In the genomic region with DNA sequence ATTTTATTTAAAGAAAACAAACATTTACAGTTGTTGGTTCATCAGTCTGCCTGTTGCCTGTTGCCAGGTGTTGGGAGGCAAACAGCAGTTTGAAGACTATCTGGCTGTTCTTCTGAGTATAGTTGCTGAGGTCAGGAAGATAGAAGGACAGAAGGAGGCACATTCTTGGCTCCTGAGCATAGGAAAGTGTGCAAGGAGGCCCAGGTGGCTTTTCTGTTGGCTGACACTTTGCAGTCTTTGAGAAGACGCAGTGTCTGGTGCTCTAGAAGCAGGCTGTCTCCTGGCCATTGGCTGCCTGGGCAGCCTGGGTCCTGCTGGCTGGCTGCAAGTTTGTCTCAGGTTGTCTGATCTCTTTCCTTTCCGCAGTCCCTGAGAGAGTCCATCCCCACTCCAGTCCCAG, we compare ENCODE assay signal across 34 cellular contexts.
"Had no signal": no experiment of that assay in that cellular context is flagged by ENCODE, and none has a peak within 500 bp of the region (broad histone marks: within the 10 kb centered on the region; RNA-seq: fewer than 3 reads in every experiment).

No MANE protein-coding gene starts in this region.

- H3K27me3 ChIP-seq: ascending aorta, breast epithelium, cardiac muscle cell, esophagus muscularis mucosa, foreskin keratinocyte, gastrocnemius medialis had no signal

- DNase-seq: activated B cell treated with CpG ODN at 0.5 μM for 24 hours; activated CD4-positive, alpha-beta memory T cell treated with anti-CD3 and anti-CD28 coated beads for 36 hours; activated CD4-positive, alpha-beta T cell treated with anti-CD3 and anti-CD28 coated beads for 48 hours; activated CD8-positive, alpha-beta memory T cell treated with anti-CD3 and anti-CD28 coated beads, Interleukin-2, amount 10 ng/mL, durations not matched to agents 7 days and 5 days; activated CD8-positive, alpha-beta memory T cell treated with anti-CD3 and anti-CD28 coated beads, Interleukin-2, amount 50 U/mL, for 4 hours; activated CD8-positive, alpha-beta T cell treated with anti-CD3 and anti-CD28 coated beads, Interleukin-2, amount 10 ng/mL, durations not matched to agents 7 days and 5 days; activated effector memory CD4-positive, alpha-beta T cell treated with anti-CD3 and anti-CD28 coated beads, Interleukin-2, amount 50 U/mL, for 16 hours; activated naive CD4-positive, alpha-beta T cell; activated naive CD4-positive, alpha-beta T cell treated with anti-CD3 and anti-CD28 coated beads, Interleukin-2, amount 10 ng/mL, durations not matched to agents 7 days and 5 days; activated naive CD8-positive, alpha-beta T cell treated with anti-CD3 and anti-CD28 coated beads, Interleukin-2, amount 10 ng/mL, durations not matched to agents 7 days and 5 days; activated T-cell treated with anti-CD3 and anti-CD28 coated beads, Interleukin-2, amount 50 U/mL, for 1 hour; activated T-cell treated with anti-CD3 and anti-CD28 coated beads, Interleukin-2, amount 50 U/mL, for 48 hours; cortex of kidney; dermis blood vessel endothelial cell; effector CD4-positive, alpha-beta T cell; effector memory CD8-positive, alpha-beta T cell; erythroblast; foreskin keratinocyte; gastrocnemius medialis; glutamatergic neuron; T-helper 1 cell; T-helper 17 cell; T1000; WERI-Rb-1 had no signal

- H3K27ac Mint-ChIP-seq: activated B cell treated with CpG ODN at 0.5 μM for 24 hours; activated CD4-positive, alpha-beta memory T cell treated with anti-CD3 and anti-CD28 coated beads for 36 hours; activated CD8-positive, alpha-beta memory T cell treated with anti-CD3 and anti-CD28 coated beads, Interleukin-2, amount 10 ng/mL, durations not matched to agents 7 days and 5 days; activated CD8-positive, alpha-beta T cell treated with anti-CD3 and anti-CD28 coated beads, Interleukin-2, amount 10 ng/mL, durations not matched to agents 7 days and 5 days; activated naive CD4-positive, alpha-beta T cell treated with anti-CD3 and anti-CD28 coated beads, Interleukin-2, amount 10 ng/mL, durations not matched to agents 7 days and 5 days; activated naive CD4-positive, alpha-beta T cell treated with anti-CD3 and anti-CD28 coated beads, Interleukin-2, amount 50 U/mL, for 72 hours; activated naive CD8-positive, alpha-beta T cell treated with anti-CD3 and anti-CD28 coated beads, Interleukin-2, amount 10 ng/mL, durations not matched to agents 7 days and 5 days; activated T-helper 1 cell treated with anti-CD3 and anti-CD28 coated beads, Interleukin-12 subunit alpha, Interleukin-12 subunit beta, Interleukin-2, Interleukin-4 antibody, amounts not matched to agents 30 ng/mL and 10 ng/mL and 1 ng/mL, durations not matched to agents 14 hours and 24 hours and 36 hours; activated T-helper 2 cell treated with anti-CD3 and anti-CD28 coated beads, Interferon-gamma antibody, Interleukin-2, Interleukin-4, amounts not matched to agents 10 μg/mL and 5 μg/mL and 100 μg/mL, durations not matched to agents 14 hours and 24 hours and 36 hours; effector memory CD8-positive, alpha-beta T cell; T-helper 17 cell; T-helper 2 cell treated with Interferon-gamma antibody and Interleukin-4, amounts not matched to agents 5 μg/mL and 100 μg/mL, for 36 hours had no signal

- H3K9me3 ChIP-seq: ascending aorta, breast epithelium, esophagus muscularis mucosa, gastrocnemius medialis had no signal

- H3K36me3 Mint-ChIP-seq: activated CD4-positive, alpha-beta memory T cell treated with anti-CD3 and anti-CD28 coated beads for 36 hours; activated CD8-positive, alpha-beta memory T cell treated with anti-CD3 and anti-CD28 coated beads, Interleukin-2, amount 10 ng/mL, durations not matched to agents 7 days and 5 days; activated naive CD4-positive, alpha-beta T cell treated with anti-CD3 and anti-CD28 coated beads, Interleukin-2, amount 10 ng/mL, durations not matched to agents 7 days and 5 days; activated naive CD4-positive, alpha-beta T cell treated with anti-CD3 and anti-CD28 coated beads, Interleukin-2, amount 50 U/mL, for 72 hours; activated naive CD8-positive, alpha-beta T cell treated with anti-CD3 and anti-CD28 coated beads, Interleukin-2, amount 10 ng/mL, durations not matched to agents 7 days and 5 days; brain had no signal

- ATAC-seq: activated CD4-positive, CD25-positive, alpha-beta regulatory T cell treated with anti-CD3 and anti-CD28 coated beads, Interleukin-2, amount 50 U/mL, for 24 hours; activated CD8-positive, alpha-beta memory T cell treated with anti-CD3 and anti-CD28 coated beads, Interleukin-2, amount 10 ng/mL, durations not matched to agents 7 days and 5 days; activated CD8-positive, alpha-beta T cell treated with anti-CD3 and anti-CD28 coated beads, Interleukin-2, amount 10 ng/mL, durations not matched to agents 7 days and 5 days; activated naive CD4-positive, alpha-beta T cell treated with anti-CD3 and anti-CD28 coated beads, Interleukin-2, amount 50 U/mL, for 72 hours; effector memory CD8-positive, alpha-beta T cell; foreskin keratinocyte; gastrocnemius medialis; T-helper 17 cell had no signal

- H3K4me1 ChIP-seq: breast epithelium, foreskin keratinocyte had no signal

- H3K4me3 ChIP-seq: ascending aorta, breast epithelium, cardiac muscle cell, esophagus muscularis mucosa, gastrocnemius medialis had no signal

- H3K36me3 ChIP-seq: ascending aorta, breast epithelium, cardiac muscle cell, esophagus muscularis mucosa, gastrocnemius medialis, WERI-Rb-1 had no signal

- H3K27ac ChIP-seq: ascending aorta, breast epithelium, cardiac muscle cell, foreskin keratinocyte, gastrocnemius medialis, WERI-Rb-1 had no signal

- H3K4me1 Mint-ChIP-seq: activated B cell treated with CpG ODN at 0.5 μM for 24 hours; activated CD8-positive, alpha-beta memory T cell treated with anti-CD3 and anti-CD28 coated beads, Interleukin-2, amount 10 ng/mL, durations not matched to agents 7 days and 5 days; activated naive CD4-positive, alpha-beta T cell treated with anti-CD3 and anti-CD28 coated beads, Interleukin-2, amount 10 ng/mL, durations not matched to agents 7 days and 5 days; activated naive CD8-positive, alpha-beta T cell treated with anti-CD3 and anti-CD28 coated beads, Interleukin-2, amount 10 ng/mL, durations not matched to agents 7 days and 5 days; T-helper 17 cell had no signal

- H3K9me3 Mint-ChIP-seq: activated B cell treated with CpG ODN at 0.5 μM for 24 hours; activated CD4-positive, alpha-beta memory T cell treated with anti-CD3 and anti-CD28 coated beads for 36 hours; activated naive CD4-positive, alpha-beta T cell treated with anti-CD3 and anti-CD28 coated beads, Interleukin-2, amount 10 ng/mL, durations not matched to agents 7 days and 5 days; activated naive CD4-positive, alpha-beta T cell treated with anti-CD3 and anti-CD28 coated beads, Interleukin-2, amount 50 U/mL, for 72 hours; activated naive CD8-positive, alpha-beta T cell treated with anti-CD3 and anti-CD28 coated beads, Interleukin-2, amount 10 ng/mL, durations not matched to agents 7 days and 5 days; activated T-helper 1 cell treated with anti-CD3 and anti-CD28 coated beads, Interleukin-12 subunit alpha, Interleukin-12 subunit beta, Interleukin-2, Interleukin-4 antibody, amounts not matched to agents 30 ng/mL and 10 ng/mL and 1 ng/mL, durations not matched to agents 14 hours and 24 hours and 36 hours; activated T-helper 2 cell treated with anti-CD3 and anti-CD28 coated beads, Interferon-gamma antibody, Interleukin-2, Interleukin-4, amounts not matched to agents 10 μg/mL and 5 μg/mL and 100 μg/mL, durations not matched to agents 14 hours and 24 hours and 36 hours; brain; effector memory CD8-positive, alpha-beta T cell; T-helper 2 cell treated with Interferon-gamma antibody and Interleukin-4, amounts not matched to agents 5 μg/mL and 100 μg/mL, for 36 hours had no signal

- H3K4me3 Mint-ChIP-seq: activated B cell treated with CpG ODN at 0.5 μM for 24 hours; activated CD4-positive, alpha-beta memory T cell treated with anti-CD3 and anti-CD28 coated beads for 36 hours; activated CD8-positive, alpha-beta memory T cell treated with anti-CD3 and anti-CD28 coated beads, Interleukin-2, amount 10 ng/mL, durations not matched to agents 7 days and 5 days; activated CD8-positive, alpha-beta T cell treated with anti-CD3 and anti-CD28 coated beads, Interleukin-2, amount 10 ng/mL, durations not matched to agents 7 days and 5 days; activated naive CD4-positive, alpha-beta T cell treated with anti-CD3 and anti-CD28 coated beads, Interleukin-2, amount 10 ng/mL, durations not matched to agents 7 days and 5 days; activated naive CD8-positive, alpha-beta T cell treated with anti-CD3 and anti-CD28 coated beads, Interleukin-2, amount 10 ng/mL, durations not matched to agents 7 days and 5 days; activated T-helper 1 cell treated with anti-CD3 and anti-CD28 coated beads, Interleukin-12 subunit alpha, Interleukin-12 subunit beta, Interleukin-2, Interleukin-4 antibody, amounts not matched to agents 30 ng/mL and 10 ng/mL and 1 ng/mL, durations not matched to agents 14 hours and 24 hours and 36 hours; brain; effector memory CD8-positive, alpha-beta T cell; T-helper 17 cell; T-helper 2 cell treated with Interferon-gamma antibody and Interleukin-4, amounts not matched to agents 5 μg/mL and 100 μg/mL, for 36 hours had no signal
